Comparison of ENCODE assay signal across 8 cellular contexts in genomic region chr4:185730387-185730786, GRCh38.
DNase-seq lines count a peak whose midpoint lies in the region; ATAC-seq and TF ChIP-seq lines count a peak whose summit lies in the region.

No MANE protein-coding gene starts in this region.

- no peaks in the 10 kb centered on the region for H3K4me1 ChIP-seq in DND-41 (ENCODE audit: insufficient read depth, low read length)
- H3K4me1 ChIP-seq in GM23248 (ENCODE audit: insufficient read depth) = no peaks in the 10 kb centered on the region

- H3K4me3 ChIP-seq in DND-41 (ENCODE audit: low read depth in 1 of 2, low read length in 2 of 2) (no peak overlapping the region), GM23248 (no peak overlapping the region)

- H2AFZ ChIP-seq in DND-41 (ENCODE audit: low read depth, low read length) = no peak overlapping the region
- no peak overlapping the region for H2AFZ ChIP-seq in GM23248

- H3K27ac ChIP-seq in DND-41 (ENCODE audit: low read length) (no peak overlapping the region), GM23248 (no peak overlapping the region)

- H3K27me3 ChIP-seq in DND-41 (ENCODE audit: insufficient read depth, low read length, poor library complexity) (no peaks in the 10 kb centered on the region), GM23248 (replicated peaks; ENCODE audit: insufficient read depth) (0 out of 2 replicates have a peak, but pooled peaks cover 18% of the 10 kb centered on the region)

- H3K4me3 Mint-ChIP-seq in glutamatergic neuron (ENCODE audit: unreplicated experiment) = no peak overlapping the region
- no peak overlapping the region for H3K4me3 Mint-ChIP-seq in stimulated activated naive CD8-positive, alpha-beta T cell treated with anti-CD3 and anti-CD28 coated beads, Interleukin-15, amount 100 ng/mL, for 72 hours

- no peaks in the 10 kb centered on the region for H3K9me2 ChIP-seq in GM23248 (ENCODE audit: insufficient read depth)

- DNase-seq in DND-41 (peak; percentile 27), NCI-H510A (lab: John Stamatoyannopoulos, UW) (peak; percentile 61), glutamatergic neuron (no peak), occipital lobe (lab: John Stamatoyannopoulos, UW) (no peak), NCI-H1694 treated with DMSO at 0.1 percent for 48 hours (lab: John Stamatoyannopoulos, UW) (no peak), GM23248 (no peak)
- no peak for DNase-seq in stimulated activated naive CD8-positive, alpha-beta T cell treated with anti-CD3 and anti-CD28 coated beads, Interleukin-15, amount 100 ng/mL, for 72 hours

- peak; percentile 75 for ATAC-seq in DND-41 (ENCODE audit: insufficient read depth, low read depth)
- peak; percentile 53 for ATAC-seq in GM21737 (IDR thresholded peaks at IDR 0.05; ENCODE audit: unreplicated experiment)
- ATAC-seq in stimulated activated naive CD8-positive, alpha-beta T cell treated with anti-CD3 and anti-CD28 coated beads, Interleukin-15, amount 100 ng/mL, for 72 hours = no peak

- no peaks in the 10 kb centered on the region for H4K20me1 ChIP-seq in DND-41 (ENCODE audit: insufficient read depth, low read length)
- H4K20me1 ChIP-seq in GM23248 (ENCODE audit: insufficient read depth) = no peaks in the 10 kb centered on the region

- peaks cover 3% of the 10 kb centered on the region for H3K27me3 Mint-ChIP-seq in glutamatergic neuron (ENCODE audit: unreplicated experiment)
- H3K27me3 Mint-ChIP-seq in stimulated activated naive CD8-positive, alpha-beta T cell treated with anti-CD3 and anti-CD28 coated beads, Interleukin-15, amount 100 ng/mL, for 72 hours = peaks cover 41% of the 10 kb centered on the region

- H3K4me1 Mint-ChIP-seq in glutamatergic neuron (ENCODE audit: low read depth, unreplicated experiment) = peaks cover 18% of the 10 kb centered on the region
- no peaks in the 10 kb centered on the region for H3K4me1 Mint-ChIP-seq in stimulated activated naive CD8-positive, alpha-beta T cell treated with anti-CD3 and anti-CD28 coated beads, Interleukin-15, amount 100 ng/mL, for 72 hours

- H3K27ac Mint-ChIP-seq in glutamatergic neuron (ENCODE audit: unreplicated experiment) = peak overlapping the region; percentile 67
- H3K27ac Mint-ChIP-seq in stimulated activated naive CD8-positive, alpha-beta T cell treated with anti-CD3 and anti-CD28 coated beads, Interleukin-15, amount 100 ng/mL, for 72 hours = no peak overlapping the region

- H3K4me2 ChIP-seq in DND-41 (ENCODE audit: insufficient read depth, low read length) (no peak overlapping the region), GM23248 (ENCODE audit: unreplicated experiment) (no peak overlapping the region)

- no peaks in the 10 kb centered on the region for H3F3A ChIP-seq in GM23248 (ENCODE audit: insufficient read depth)

- peaks cover 8% of the 10 kb centered on the region for H3K36me3 Mint-ChIP-seq in glutamatergic neuron (ENCODE audit: unreplicated experiment)

- TF ChIP-seq CTCF in DND-41 (IDR thresholded peaks at IDR 0.05; ENCODE audit: borderline replicate concordance, extremely low read depth, low read length, poor library complexity, severe bottlenecking) (no peak), glutamatergic neuron (IDR thresholded peaks at IDR 0.05; ENCODE audit: partially characterized antibody, unreplicated experiment) (no peak)

- H3K79me2 ChIP-seq in DND-41 (ENCODE audit: insufficient read depth, low read length) = no peaks in the 10 kb centered on the region
- H3K79me2 ChIP-seq in GM23248 (ENCODE audit: insufficient read depth) = no peaks in the 10 kb centered on the region

- in situ Hi-C loops in GM23248 (cut with MboI) = no loop called here

- H3K9me3 ChIP-seq in DND-41 (ENCODE audit: insufficient read depth, low read length, severe bottlenecking) (no peaks in the 10 kb centered on the region), GM23248 (ENCODE audit: low read depth) (no peaks in the 10 kb centered on the region)

- H3K9ac ChIP-seq in DND-41 (ENCODE audit: low read depth, low read length) (no peak overlapping the region), GM23248 (no peak overlapping the region)

- no peaks in the 10 kb centered on the region for H3K9me3 Mint-ChIP-seq in glutamatergic neuron (ENCODE audit: unreplicated experiment)
- peaks cover 0 to 7% of the 10 kb centered on the region in 2 donors for H3K9me3 Mint-ChIP-seq in stimulated activated naive CD8-positive, alpha-beta T cell treated with anti-CD3 and anti-CD28 coated beads, Interleukin-15, amount 100 ng/mL, for 72 hours

- WGBS in GM23248 (ENCODE audit: low coverage in 1 of 2, low lambda C conversion rate in 2 of 2, missing lambda C conversion rate in 2 of 2), 2 experiments = 69 to 72% methylated on average over 4 of the region's 4 CpGs

- no peaks in the 10 kb centered on the region for H3K36me3 ChIP-seq in DND-41 (ENCODE audit: insufficient read depth, low read length)
- H3K36me3 ChIP-seq in GM23248 (ENCODE audit: low read depth) = no peaks in the 10 kb centered on the region

Comparison
In these comparisons a context has a peak if more than half of its experiments do, and no peak if none do; other contexts are left out.
1. DNase-seq: peak in DND-41 (single experiment) and NCI-H510A (single experiment); none in glutamatergic neuron (single experiment), occipital lobe (single experiment), NCI-H1694 treated with DMSO at 0.1 percent for 48 hours (single experiment), GM23248 (single experiment) and stimulated activated naive CD8-positive, alpha-beta T cell treated with anti-CD3 and anti-CD28 coated beads, Interleukin-15, amount 100 ng/mL, for 72 hours (0 of 2).